Comparison of ENCODE assay signal across 1 cellular context in the genomic region with DNA sequence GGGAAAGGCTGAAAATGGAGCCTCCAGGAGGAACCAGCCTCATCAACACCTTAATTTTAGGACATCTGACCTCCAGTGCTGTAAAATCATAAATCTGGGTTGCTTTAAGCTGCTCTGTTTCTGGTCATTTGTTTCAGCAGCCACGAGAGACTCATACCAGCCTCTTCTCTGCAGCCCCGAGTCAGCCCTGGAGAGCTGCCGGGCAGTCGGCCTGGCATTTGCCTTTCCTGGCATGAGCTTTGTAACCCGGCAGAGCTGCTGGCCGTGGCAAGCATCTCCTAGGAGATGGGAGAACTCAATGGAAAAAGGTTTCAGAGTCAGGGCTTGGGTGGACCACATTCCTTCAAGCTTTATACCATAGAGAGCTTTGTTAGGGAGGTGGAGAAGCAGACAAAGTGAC.
TF ChIP-seq lines count a peak whose summit lies in the region.

No MANE protein-coding gene starts in this region.

TF ChIP-seq in IMR-90, 13 proteins besides CTCF, POLR2A, EP300 and RAD21:
- TF ChIP-seq SMC3 (IDR thresholded peaks at IDR 0.05; ENCODE audit: low read depth, low read length), result no peak
- TF ChIP-seq, protein P1, sequence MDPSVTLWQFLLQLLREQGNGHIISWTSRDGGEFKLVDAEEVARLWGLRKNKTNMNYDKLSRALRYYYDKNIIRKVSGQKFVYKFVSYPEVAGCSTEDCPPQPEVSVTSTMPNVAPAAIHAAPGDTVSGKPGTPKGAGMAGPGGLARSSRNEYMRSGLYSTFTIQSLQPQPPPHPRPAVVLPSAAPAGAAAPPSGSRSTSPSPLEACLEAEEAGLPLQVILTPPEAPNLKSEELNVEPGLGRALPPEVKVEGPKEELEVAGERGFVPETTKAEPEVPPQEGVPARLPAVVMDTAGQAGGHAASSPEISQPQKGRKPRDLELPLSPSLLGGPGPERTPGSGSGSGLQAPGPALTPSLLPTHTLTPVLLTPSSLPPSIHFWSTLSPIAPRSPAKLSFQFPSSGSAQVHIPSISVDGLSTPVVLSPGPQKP (IDR thresholded peaks at IDR 0.05; ENCODE audit: borderline replicate concordance, low read depth, low read length), result no peak
- TF ChIP-seq NFE2L2 (IDR thresholded peaks at IDR 0.05; ENCODE audit: low read depth, low read length), result no peak
- no peak for TF ChIP-seq CEBPB (IDR thresholded peaks at IDR 0.05; ENCODE audit: low read depth, low read length)
- no peak for TF ChIP-seq FOS (IDR thresholded peaks at IDR 0.05; ENCODE audit: low read depth, low read length)
- TF ChIP-seq, protein P2, sequence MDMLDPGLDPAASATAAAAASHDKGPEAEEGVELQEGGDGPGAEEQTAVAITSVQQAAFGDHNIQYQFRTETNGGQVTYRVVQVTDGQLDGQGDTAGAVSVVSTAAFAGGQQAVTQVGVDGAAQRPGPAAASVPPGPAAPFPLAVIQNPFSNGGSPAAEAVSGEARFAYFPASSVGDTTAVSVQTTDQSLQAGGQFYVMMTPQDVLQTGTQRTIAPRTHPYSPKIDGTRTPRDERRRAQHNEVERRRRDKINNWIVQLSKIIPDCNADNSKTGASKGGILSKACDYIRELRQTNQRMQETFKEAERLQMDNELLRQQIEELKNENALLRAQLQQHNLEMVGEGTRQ (IDR thresholded peaks at IDR 0.05; ENCODE audit: low read depth, low read length), result no peak
- no peak for TF ChIP-seq CHD1 (IDR thresholded peaks at IDR 0.05; ENCODE audit: low read depth, low read length)
- TF ChIP-seq RFX5 (IDR thresholded peaks at IDR 0.05; ENCODE audit: low read depth, low read length), result no peak
- TF ChIP-seq BHLHE40 (IDR thresholded peaks at IDR 0.05; ENCODE audit: low read depth, low read length), result no peak
TF ChIP-seq in IMR-90: peak in this region for 0.
